Comparison of ENCODE assay signal across 9 cellular contexts in the genomic region with DNA sequence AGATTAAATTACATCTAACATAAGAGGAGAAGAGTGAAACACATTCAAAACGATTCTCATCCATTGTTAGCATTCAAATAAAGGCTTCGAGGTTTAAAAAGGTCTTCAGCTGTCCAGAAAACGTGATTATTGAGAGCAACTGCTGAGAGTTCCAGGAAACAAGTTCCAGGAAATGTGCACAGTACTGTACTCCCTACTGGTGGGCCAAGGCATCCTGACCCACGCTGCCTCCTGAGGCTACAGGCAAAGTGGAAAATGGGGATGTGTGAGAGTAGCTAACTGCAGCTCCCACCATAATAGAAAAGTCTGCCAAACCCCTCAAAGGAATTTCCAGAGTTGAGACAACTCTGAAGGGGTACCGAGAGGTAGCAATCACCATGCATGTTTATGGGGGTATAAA. TPM values are rescaled to one million over a fixed set of nuclear protein-coding genes. Genes with fewer than 3 reads are reported as not detected.
DNase-seq lines count a peak whose midpoint lies in the region; ATAC-seq and TF ChIP-seq lines count a peak whose summit lies in the region.
"Had no signal": no experiment of that assay in that cellular context is flagged by ENCODE, and none has a peak within 500 bp of the region (broad histone marks: within the 10 kb centered on the region; RNA-seq: fewer than 3 reads in every experiment).

No MANE protein-coding gene starts in this region.

- peak overlapping the region; percentile 93 for H3K4me3 Mint-ChIP-seq in central memory CD8-positive, alpha-beta T cell
- peak overlapping the region; percentile 92 for H3K4me3 Mint-ChIP-seq in neural progenitor cell

- TF ChIP-seq CTCF in neural progenitor cell (IDR thresholded peaks at IDR 0.05): no peak
- no peak for TF ChIP-seq CTCF in gastroesophageal sphincter (IDR thresholded peaks at IDR 0.05)

- TF ChIP-seq EP300 in gastroesophageal sphincter (IDR thresholded peaks at IDR 0.05): no peak

- no peak overlapping the region for H3K9ac ChIP-seq in neural progenitor cell

- H2AFZ ChIP-seq in neural progenitor cell (replicated peaks): no peak overlapping the region

- peaks cover 23% of the 10 kb centered on the region for H3K36me3 Mint-ChIP-seq in central memory CD8-positive, alpha-beta T cell (ENCODE audit: insufficient read depth)
- no peaks in the 10 kb centered on the region for H3K36me3 Mint-ChIP-seq in neural progenitor cell

- DNase-seq in Daoy (ENCODE audit: low read depth): peak; percentile 21
- peak; percentile 29 for DNase-seq in LHCN-M2 (ENCODE audit: low read depth)
- no peak for DNase-seq in central memory CD8-positive, alpha-beta T cell (ENCODE audit: low spot score in 2 of 2)
- no peak for DNase-seq in neural progenitor cell (ENCODE audit: low spot score)
- no peak for DNase-seq in NAMALWA (ENCODE audit: low spot score)
- DNase-seq: body of pancreas had no signal

- H3K9me3 Mint-ChIP-seq in central memory CD8-positive, alpha-beta T cell: no peaks in the 10 kb centered on the region
- H3K9me3 Mint-ChIP-seq in neural progenitor cell: no peaks in the 10 kb centered on the region

- no peak overlapping the region for H3K4me3 ChIP-seq in neural progenitor cell
- peak overlapping the region in 1 of 2 donors; percentile 55 for H3K4me3 ChIP-seq in gastroesophageal sphincter
- H3K4me3 ChIP-seq: body of pancreas had no signal

- H3K9me3 ChIP-seq in neural progenitor cell (ENCODE audit: low read depth) (no peaks in the 10 kb centered on the region), gastroesophageal sphincter (no peaks in the 10 kb centered on the region)
- H3K9me3 ChIP-seq: body of pancreas had no signal

- no peaks in the 10 kb centered on the region for H3K36me3 ChIP-seq in neural progenitor cell
- H3K36me3 ChIP-seq in gastroesophageal sphincter: no peaks in the 10 kb centered on the region

- H3K4me2 ChIP-seq in neural progenitor cell: no peak overlapping the region

- no peak for ATAC-seq in central memory CD8-positive, alpha-beta T cell (replicated peaks; ENCODE audit: extremely low read depth, poor library complexity, severe bottlenecking)
- no peak for ATAC-seq in esophagus mucosa
- ATAC-seq in gastroesophageal sphincter: no peak
- no peak for ATAC-seq in GM21447 (IDR thresholded peaks at IDR 0.05; ENCODE audit: unreplicated experiment)
- ATAC-seq: body of pancreas had no signal

- H3K27ac ChIP-seq in neural progenitor cell: no peak overlapping the region
- H3K27ac ChIP-seq in gastroesophageal sphincter: peak overlapping the region in 1 of 4 donors; percentile 73

- no peaks in the 10 kb centered on the region for H3K79me2 ChIP-seq in neural progenitor cell (ENCODE audit: low read depth)

- H3F3A ChIP-seq in neural progenitor cell (ENCODE audit: low read depth): peaks cover 17% of the 10 kb centered on the region

- peak overlapping the region; percentile 95 for H3K27ac Mint-ChIP-seq in central memory CD8-positive, alpha-beta T cell (ENCODE audit: low read depth)
- no peak overlapping the region for H3K27ac Mint-ChIP-seq in neural progenitor cell

- no peaks in the 10 kb centered on the region for H4K20me1 ChIP-seq in neural progenitor cell (ENCODE audit: low read depth)

- H3K27me3 ChIP-seq in neural progenitor cell (peaks cover 37% of the 10 kb centered on the region), gastroesophageal sphincter (peaks cover 40% of the 10 kb centered on the region)

- H3K4me1 ChIP-seq in neural progenitor cell (peaks cover 12% of the 10 kb centered on the region), gastroesophageal sphincter (peaks cover 0 to 25% (median 4%) of the 10 kb centered on the region in 3 donors)

- no peaks in the 10 kb centered on the region for H3K27me3 Mint-ChIP-seq in central memory CD8-positive, alpha-beta T cell
- H3K27me3 Mint-ChIP-seq in neural progenitor cell (ENCODE audit: insufficient read depth, low read depth): peaks cover 21% of the 10 kb centered on the region

- TF ChIP-seq POLR2A in gastroesophageal sphincter (IDR thresholded peaks at IDR 0.05): no peak

- peaks cover 34% of the 10 kb centered on the region for H3K4me1 Mint-ChIP-seq in central memory CD8-positive, alpha-beta T cell
- peaks cover 27% of the 10 kb centered on the region for H3K4me1 Mint-ChIP-seq in neural progenitor cell

- WGBS in gastroesophageal sphincter (ENCODE audit: low coverage in 1 of 2), 2 donors: 45 to 69% methylated on average over 4 to 5 of the region's 5 CpGs

RNA-seq across cellular contexts. Expression of a gene that starts 2.0 kb away (rescaled TPM):
- total RNA-seq in Daoy (2014; rRNA removed; shearing (Covaris generic)): 2.4 and 3.8 TPM in 2 replicates
- 0.64 and 1.4 TPM in 2 replicates for total RNA-seq in LHCN-M2 (2014; rRNA removed)
- 0.06 TPM for polyA plus RNA-seq in LHCN-M2 (2012)
- total RNA-seq in neural progenitor cell (ENCODE audit: low replicate concordance): 1.1 and 1.7 TPM in 2 replicates
- 50.7 TPM for total RNA-seq in esophagus mucosa
- total RNA-seq in gastroesophageal sphincter: 1 to 10 TPM; 1.3 to 4.7 (median 2.9) TPM

Comparison
In these comparisons a context has a peak if more than half of its experiments do, and no peak if none do; other contexts are left out.
1. DNase-seq: peak in Daoy (single experiment) and LHCN-M2 (single experiment); none in central memory CD8-positive, alpha-beta T cell (0 of 2), neural progenitor cell (single experiment) and NAMALWA (single experiment).